ENCODE assay signal across 23 cellular contexts in genomic region chr2:200506679-200507078, GRCh38.
"Had no signal": no experiment of that assay in that cellular context is flagged by ENCODE, and none has a peak within 500 bp of the region (broad histone marks: within the 10 kb centered on the region; RNA-seq: fewer than 3 reads in every experiment).

No MANE protein-coding gene starts in this region.

- H3K9me3 ChIP-seq: heart left ventricle, neutrophil, upper lobe of right lung had no signal

- H3K27me3 ChIP-seq: heart left ventricle, neutrophil, upper lobe of right lung had no signal

- H3K4me3 ChIP-seq: heart left ventricle, skin epidermis, upper lobe of right lung had no signal

- H3K27ac ChIP-seq: heart left ventricle, neutrophil, skin epidermis, upper lobe of right lung had no signal

- ATAC-seq: esophagus mucosa; heart left ventricle; sciatic nerve; stimulated activated naive CD8-positive, alpha-beta T cell treated with anti-CD3 and anti-CD28 coated beads, Interleukin-15, amount 100 ng/mL, for 72 hours; upper lobe of right lung; WTC11 had no signal

- FAIRE-seq: bronchial epithelial cell had no signal

- DNase-seq: activated CD4-positive, alpha-beta T cell treated with anti-CD3 and anti-CD28 coated beads for 1 hour; activated CD4-positive, alpha-beta T cell treated with anti-CD3 and anti-CD28 coated beads, Interleukin-2, amount 50 U/mL, for 1 hour; activated CD8-positive, alpha-beta memory T cell treated with anti-CD3 and anti-CD28 coated beads for 24 hours; activated effector memory CD4-positive, alpha-beta T cell treated with Interleukin-2 at 50 U/mL for 16 hours; activated naive CD4-positive, alpha-beta T cell treated with Interleukin-2 at 50 U/mL for 16 hours; anterior cingulate cortex; endodermal cell; foreskin fibroblast; heart left ventricle; naive B cell; nephron progenitor cell; stimulated activated CD4-positive, alpha-beta T cell treated with anti-CD3 and anti-CD28 coated beads, Interleukin-12 subunit alpha, Interleukin-12 subunit beta, amount 100 ng/mL, for 4 hours; stimulated activated CD4-positive, alpha-beta T cell treated with anti-CD3 and anti-CD28 coated beads, Interleukin-4, amount 100 ng/mL, for 1 hour; stimulated activated naive CD8-positive, alpha-beta T cell treated with anti-CD3 and anti-CD28 coated beads, Interleukin-15, amount 100 ng/mL, for 72 hours; substantia nigra; T-helper 2 cell; upper lobe of right lung had no signal
